Comparison of ENCODE assay signal across 8 cellular contexts in genomic region chr4:109302366-109303140, GRCh38. TPM values are rescaled to one million over a fixed set of nuclear protein-coding genes. Genes with fewer than 3 reads are reported as not detected.
DNase-seq lines count a peak whose midpoint lies in the region; ATAC-seq and TF ChIP-seq lines count a peak whose summit lies in the region.

COL25A1 (minus strand) TSS chr4:109302658.

- no peaks in the 10 kb centered on the region for H3K9me2 ChIP-seq in Loucy (replicated peaks; ENCODE audit: low read depth, low read length)

- peak; percentile 77 for ATAC-seq in activated CD8-positive, alpha-beta T cell treated with anti-CD3 and anti-CD28 coated beads for 36 hours
- ATAC-seq in HG03175 (IDR thresholded peaks at IDR 0.05; ENCODE audit: unreplicated experiment), result no peak

- H3K27ac Mint-ChIP-seq in activated CD8-positive, alpha-beta T cell treated with anti-CD3 and anti-CD28 coated beads for 36 hours, result no peak within 1 kb of the TSS

- peaks cover 11% of the 10 kb centered on the region for H3K4me1 Mint-ChIP-seq in activated CD8-positive, alpha-beta T cell treated with anti-CD3 and anti-CD28 coated beads for 36 hours (ENCODE audit: low read depth)

- H3K9me3 Mint-ChIP-seq in activated CD8-positive, alpha-beta T cell treated with anti-CD3 and anti-CD28 coated beads for 36 hours, result no peaks in the 10 kb centered on the region

- peaks cover 12% of the 10 kb centered on the region for H3K4me1 ChIP-seq in Loucy (ENCODE audit: insufficient read depth, low read length, poor library complexity, severe bottlenecking)
- no peaks in the 10 kb centered on the region for H3K4me1 ChIP-seq in endocrine pancreas (ENCODE audit: control insufficient read depth, insufficient read depth, low read length)

- H3K36me3 Mint-ChIP-seq in activated CD8-positive, alpha-beta T cell treated with anti-CD3 and anti-CD28 coated beads for 36 hours (ENCODE audit: low read depth), result no peaks in the 10 kb centered on the region

- peak within 1 kb of the TSS; percentile 59 for H2AFZ ChIP-seq in Loucy (ENCODE audit: low read length)

- H3K36me3 ChIP-seq in Loucy (ENCODE audit: insufficient read depth, low read length), result no peaks in the 10 kb centered on the region
- H3K36me3 ChIP-seq in endocrine pancreas (ENCODE audit: control insufficient read depth, insufficient read depth, low read length), result no peaks in the 10 kb centered on the region

- peak within 1 kb of the TSS; percentile 71 for H3K4me3 Mint-ChIP-seq in activated CD8-positive, alpha-beta T cell treated with anti-CD3 and anti-CD28 coated beads for 36 hours

- CTCF ChIA-PET in activated CD8-positive, alpha-beta T cell treated with anti-CD3 and anti-CD28 coated beads for 36 hours (lab: Charles Lee), result no interaction called here

- H3F3A ChIP-seq in Loucy (ENCODE audit: low read depth), result 0 out of 2 replicates have a peak, but pooled peaks cover 3% of the 10 kb centered on the region

- POLR2A ChIA-PET in activated CD8-positive, alpha-beta T cell treated with anti-CD3 and anti-CD28 coated beads for 36 hours (lab: Charles Lee), result no interaction called here

- peaks cover 53% of the 10 kb centered on the region for H3K27me3 Mint-ChIP-seq in activated CD8-positive, alpha-beta T cell treated with anti-CD3 and anti-CD28 coated beads for 36 hours

- H3K4me3 ChIP-seq in Loucy (ENCODE audit: low read length, poor library complexity, severe bottlenecking) (peak within 1 kb of the TSS; percentile 71), endocrine pancreas (ENCODE audit: control insufficient read depth, insufficient read depth, low read length) (peak within 1 kb of the TSS; percentile 15)

- H3K4me2 ChIP-seq in Loucy (ENCODE audit: low read depth, low read length, poor library complexity, severe bottlenecking), result peak within 1 kb of the TSS; percentile 94

- H3K27me3 ChIP-seq in Loucy (ENCODE audit: insufficient read depth, low read length, poor library complexity, severe bottlenecking) (peaks cover 41% of the 10 kb centered on the region), endocrine pancreas (ENCODE audit: control insufficient read depth, insufficient read depth, low read length) (peaks cover 9% of the 10 kb centered on the region)

- intact Hi-C loops in activated CD8-positive, alpha-beta T cell treated with anti-CD3 and anti-CD28 coated beads for 36 hours (cut with micrococcal nuclease), result no loop called here

- H3K9ac ChIP-seq in Loucy (ENCODE audit: low read depth, low read length, poor library complexity, severe bottlenecking) (peak within 1 kb of the TSS; percentile 51), endocrine pancreas (ENCODE audit: control insufficient read depth, insufficient read depth, low read length) (peak within 1 kb of the TSS; percentile 49)

- H3K79me2 ChIP-seq in Loucy (ENCODE audit: insufficient read depth, low read length), result no peaks in the 10 kb centered on the region

- TF ChIP-seq CTCF in Loucy (conservative IDR thresholded peaks at IDR 0.05; ENCODE audit: low read length), result no peak
- TF ChIP-seq CTCF in activated CD8-positive, alpha-beta T cell treated with anti-CD3 and anti-CD28 coated beads for 36 hours (IDR thresholded peaks at IDR 0.05), result no peak

- peak; percentile 16 for DNase-seq in CD1c-positive myeloid dendritic cell (ENCODE audit: extremely low spot score)
- peak; percentile 64 for DNase-seq in activated CD8-positive, alpha-beta T cell treated with anti-CD3 and anti-CD28 coated beads for 36 hours
- DNase-seq in mesenteric fat pad (ENCODE audit: low spot score), result peak; percentile 90
- DNase-seq in stimulated activated CD8-positive, alpha-beta memory T cell treated with anti-CD3 and anti-CD28 coated beads, Interleukin-7, amount 100 ng/mL, for 4 hours (ENCODE audit: low read depth in 2 of 2), result peak; percentile 9 to 26
- DNase-seq in RPMI8226, result no peak

- no peaks in the 10 kb centered on the region for H3K9me3 ChIP-seq in Loucy (ENCODE audit: insufficient read depth, low read depth, low read length)
- no peaks in the 10 kb centered on the region for H3K9me3 ChIP-seq in endocrine pancreas (ENCODE audit: control insufficient read depth, low read length)

- no peaks in the 10 kb centered on the region for H4K20me1 ChIP-seq in Loucy (ENCODE audit: insufficient read depth, low read length, poor library complexity, severe bottlenecking)

RNA-seq across cellular contexts. Expression of gene COL25A1, which starts in this region (rescaled TPM):
- total RNA-seq in activated CD8-positive, alpha-beta T cell treated with anti-CD3 and anti-CD28 coated beads for 36 hours, result not detected
- 6.6 TPM for total RNA-seq in mesenteric fat pad

Comparison
In these comparisons a context has a peak if more than half of its experiments do, and no peak if none do; other contexts are left out.
1. Peak in DNase-seq and ATAC-seq in activated CD8-positive, alpha-beta T cell treated with anti-CD3 and anti-CD28 coated beads for 36 hours; RNA of the gene not detected or under 1 TPM.